In genomic region chr19:50490411-50490811, GRCh38 we compare ENCODE assay signal across 1 cellular context.
TF ChIP-seq lines count a peak whose summit lies in the region.

No MANE protein-coding gene starts in this region.

TF ChIP-seq in H1, 55 proteins besides CTCF, POLR2A, EP300 and RAD21:
- TF ChIP-seq KDM4A (IDR thresholded peaks at IDR 0.05; ENCODE audit: low read depth, low read length, severe bottlenecking) (no peak), SP1 (IDR thresholded peaks at IDR 0.05; ENCODE audit: low read depth, low read length) (no peak), EGR1 (IDR thresholded peaks at IDR 0.05; ENCODE audit: borderline replicate concordance, low read depth, low read length) (no peak), NRF1 (IDR thresholded peaks at IDR 0.05; ENCODE audit: low read depth, low read length) (no peak), HDAC6 (IDR thresholded peaks at IDR 0.05; ENCODE audit: low read depth, low read length) (no peak), ASH2L (IDR thresholded peaks at IDR 0.05; ENCODE audit: low read length) (no peak), GABPA (IDR thresholded peaks at IDR 0.05; ENCODE audit: borderline replicate concordance, insufficient read depth, low read length) (no peak), SP2 (IDR thresholded peaks at IDR 0.05; ENCODE audit: low read length) (no peak), CBX5 (IDR thresholded peaks at IDR 0.05; ENCODE audit: low read depth, low read length) (no peak), TEAD4 (IDR thresholded peaks at IDR 0.05; ENCODE audit: low read depth, low read length) (no peak), SAP30 (IDR thresholded peaks at IDR 0.05; ENCODE audit: insufficient read depth, insufficient replicate concordance, low read length) (no peak), POU5F1 (IDR thresholded peaks at IDR 0.05; ENCODE audit: low read depth, low read length) (no peak), TAF1 (IDR thresholded peaks at IDR 0.05; ENCODE audit: low read depth, low read length) (no peak), JUN (IDR thresholded peaks at IDR 0.05; ENCODE audit: low read depth, low read length) (no peak), POLR2AphosphoS5 (IDR thresholded peaks at IDR 0.05; ENCODE audit: low read depth, low read length) (no peak), YY1 (IDR thresholded peaks at IDR 0.05; ENCODE audit: low read depth, low read length) (no peak), USF2 (IDR thresholded peaks at IDR 0.05; ENCODE audit: low read length) (no peak)
